Comparison of ENCODE assay signal across 6 cellular contexts in genomic region chr1:114169509-114169908, GRCh38. TPM values are rescaled to one million over a fixed set of nuclear protein-coding genes. Genes with fewer than 3 reads are reported as not detected.
"Had no signal": no experiment of that assay in that cellular context is flagged by ENCODE, and none has a peak within 500 bp of the region (broad histone marks: within the 10 kb centered on the region; RNA-seq: fewer than 3 reads in every experiment).

No MANE protein-coding gene starts in this region.

- DNase-seq: IMR-90 had no signal

- H3K36me3 Mint-ChIP-seq: IgD-negative memory B cell had no signal

- H3K27ac Mint-ChIP-seq: IgD-negative memory B cell had no signal

- H3K4me1 Mint-ChIP-seq: IgD-negative memory B cell had no signal

- ATAC-seq: HepG2, K562 had no signal

- H3K9me3 Mint-ChIP-seq: IgD-negative memory B cell had no signal

- H3K4me3 Mint-ChIP-seq: IgD-negative memory B cell had no signal

RNA-seq across cellular contexts. Expression of gene SYT6, which starts 15.8 kb away (rescaled TPM):
- total RNA-seq: HepG2, HT-29, HT1080, IMR-90, K562 had no signal
